38 cellular contexts compared by ENCODE assay signal in genomic region chr11:69813839-69814238, GRCh38. TPM values are rescaled to one million over a fixed set of nuclear protein-coding genes. Genes with fewer than 3 reads are reported as not detected.
"Had no signal": no experiment of that assay in that cellular context is flagged by ENCODE, and none has a peak within 500 bp of the region (broad histone marks: within the 10 kb centered on the region; RNA-seq: fewer than 3 reads in every experiment).

No MANE protein-coding gene starts in this region.

- H3K36me3 Mint-ChIP-seq: activated naive CD8-positive, alpha-beta T cell treated with anti-CD3 and anti-CD28 coated beads, Interleukin-2, amount 10 ng/mL, durations not matched to agents 7 days and 5 days; T-cell; WTC11 had no signal

- H3K27ac Mint-ChIP-seq: activated CD4-positive, alpha-beta memory T cell treated with anti-CD3 and anti-CD28 coated beads, Interleukin-2, amount 10 ng/mL, durations not matched to agents 7 days and 5 days; activated CD4-positive, alpha-beta T cell treated with anti-CD3 and anti-CD28 coated beads, Interleukin-2, amount 10 ng/mL, durations not matched to agents 7 days and 5 days; activated naive CD8-positive, alpha-beta T cell treated with anti-CD3 and anti-CD28 coated beads, Interleukin-2, amount 10 ng/mL, durations not matched to agents 7 days and 5 days; activated T-cell treated with anti-CD3 and anti-CD28 coated beads, Interleukin-2, amount 50 U/mL, for 24 hours; activated T-cell treated with anti-CD3 and anti-CD28 coated beads, Interleukin-2, amount 50 U/mL, for 72 hours; dendritic cell treated with granulocyte-macrophage colony-stimulating factor and Interleukin-4, amounts not matched to agents 40 ng/mL and 50 ng/mL, for 4 days; effector memory CD8-positive, alpha-beta T cell; T-cell; T-helper 1 cell treated with Interleukin-12 subunit alpha and Interleukin-12 subunit beta and Interleukin-4 antibody, amounts not matched to agents 30 μg/mL and 1 μg/mL, for 36 hours; WTC11 had no signal

- H3K27ac ChIP-seq: brain microvascular endothelial cell, coronary artery, dorsolateral prefrontal cortex, esophagus muscularis mucosa, gastroesophageal sphincter, VCaP had no signal

- H3K36me3 ChIP-seq: brain microvascular endothelial cell, esophagus muscularis mucosa, gastroesophageal sphincter had no signal

- H3K4me3 ChIP-seq: coronary artery, dorsolateral prefrontal cortex, esophagus muscularis mucosa, gastroesophageal sphincter had no signal

- H3K9me3 ChIP-seq: esophagus muscularis mucosa, gastroesophageal sphincter had no signal

- FAIRE-seq: astrocyte, bronchial epithelial cell, TTC549 had no signal

- H3K4me1 Mint-ChIP-seq: activated CD4-positive, alpha-beta memory T cell treated with anti-CD3 and anti-CD28 coated beads, Interleukin-2, amount 10 ng/mL, durations not matched to agents 7 days and 5 days; activated CD4-positive, alpha-beta T cell treated with anti-CD3 and anti-CD28 coated beads, Interleukin-2, amount 10 ng/mL, durations not matched to agents 7 days and 5 days; activated naive CD8-positive, alpha-beta T cell treated with anti-CD3 and anti-CD28 coated beads, Interleukin-2, amount 10 ng/mL, durations not matched to agents 7 days and 5 days; central memory CD8-positive, alpha-beta T cell had no signal

- H3K9me3 Mint-ChIP-seq: activated CD4-positive, alpha-beta memory T cell treated with anti-CD3 and anti-CD28 coated beads, Interleukin-2, amount 10 ng/mL, durations not matched to agents 7 days and 5 days; activated CD4-positive, alpha-beta T cell treated with anti-CD3 and anti-CD28 coated beads, Interleukin-2, amount 10 ng/mL, durations not matched to agents 7 days and 5 days; activated naive CD8-positive, alpha-beta T cell treated with anti-CD3 and anti-CD28 coated beads, Interleukin-2, amount 10 ng/mL, durations not matched to agents 7 days and 5 days; activated T-cell treated with anti-CD3 and anti-CD28 coated beads, Interleukin-2, amount 50 U/mL, for 24 hours; activated T-cell treated with anti-CD3 and anti-CD28 coated beads, Interleukin-2, amount 50 U/mL, for 72 hours; central memory CD8-positive, alpha-beta T cell; dendritic cell treated with granulocyte-macrophage colony-stimulating factor and Interleukin-4, amounts not matched to agents 40 ng/mL and 50 ng/mL, for 4 days; effector memory CD8-positive, alpha-beta T cell; T-helper 1 cell treated with Interleukin-12 subunit alpha and Interleukin-12 subunit beta and Interleukin-4 antibody, amounts not matched to agents 30 μg/mL and 1 μg/mL, for 36 hours; WTC11 had no signal

- H3K4me3 Mint-ChIP-seq: activated CD4-positive, alpha-beta memory T cell treated with anti-CD3 and anti-CD28 coated beads, Interleukin-2, amount 10 ng/mL, durations not matched to agents 7 days and 5 days; activated CD4-positive, alpha-beta T cell treated with anti-CD3 and anti-CD28 coated beads, Interleukin-2, amount 10 ng/mL, durations not matched to agents 7 days and 5 days; activated naive CD8-positive, alpha-beta T cell treated with anti-CD3 and anti-CD28 coated beads, Interleukin-2, amount 10 ng/mL, durations not matched to agents 7 days and 5 days; activated T-cell treated with anti-CD3 and anti-CD28 coated beads, Interleukin-2, amount 50 U/mL, for 24 hours; activated T-cell treated with anti-CD3 and anti-CD28 coated beads, Interleukin-2, amount 50 U/mL, for 72 hours; central memory CD8-positive, alpha-beta T cell; dendritic cell treated with granulocyte-macrophage colony-stimulating factor and Interleukin-4, amounts not matched to agents 40 ng/mL and 50 ng/mL, for 4 days; effector memory CD8-positive, alpha-beta T cell; T-cell; T-helper 1 cell treated with Interleukin-12 subunit alpha and Interleukin-12 subunit beta and Interleukin-4 antibody, amounts not matched to agents 30 μg/mL and 1 μg/mL, for 36 hours; WTC11 had no signal

- DNase-seq: activated CD4-positive, alpha-beta memory T cell treated with anti-CD3 and anti-CD28 coated beads, Interleukin-2, amount 10 ng/mL, durations not matched to agents 7 days and 5 days; activated CD4-positive, alpha-beta T cell treated with anti-CD3 and anti-CD28 coated beads for 1 hour; activated CD4-positive, alpha-beta T cell treated with anti-CD3 and anti-CD28 coated beads for 4 hours; activated CD4-positive, alpha-beta T cell treated with anti-CD3 and anti-CD28 coated beads, Interleukin-2, amount 10 ng/mL, durations not matched to agents 7 days and 5 days; activated CD4-positive, alpha-beta T cell treated with anti-CD3 and anti-CD28 coated beads, Interleukin-2, amount 50 U/mL, for 4 hours; activated CD8-positive, alpha-beta memory T cell treated with anti-CD3 and anti-CD28 coated beads, Interleukin-2, amount 50 U/mL, for 48 hours; activated gamma-delta T cell; activated naive CD4-positive, alpha-beta T cell treated with anti-CD3 and anti-CD28 coated beads, Interleukin-2, amount 50 U/mL, for 16 hours; activated naive CD8-positive, alpha-beta T cell treated with anti-CD3 and anti-CD28 coated beads, Interleukin-2, amount 10 ng/mL, durations not matched to agents 7 days and 5 days; activated T-cell treated with anti-CD3 and anti-CD28 coated beads for 4 hours; activated T-cell treated with anti-CD3 and anti-CD28 coated beads, Interleukin-2, amount 50 U/mL, for 24 hours; activated T-cell treated with anti-CD3 and anti-CD28 coated beads, Interleukin-2, amount 50 U/mL, for 72 hours; amniotic stem cell; brain microvascular endothelial cell; dorsolateral prefrontal cortex; effector CD4-positive, alpha-beta T cell; effector memory CD8-positive, alpha-beta T cell; erythroblast; foreskin melanocyte; SW 1271; T-cell; T-helper 9 cell had no signal

RNA-seq across cellular contexts. Expression of gene FGF3, which starts 5.4 kb away (rescaled TPM):
- total RNA-seq: activated CD4-positive, alpha-beta memory T cell treated with anti-CD3 and anti-CD28 coated beads, Interleukin-2, amount 10 ng/mL, durations not matched to agents 7 days and 5 days; activated CD4-positive, alpha-beta T cell treated with anti-CD3 and anti-CD28 coated beads, Interleukin-2, amount 10 ng/mL, durations not matched to agents 7 days and 5 days; activated naive CD8-positive, alpha-beta T cell treated with anti-CD3 and anti-CD28 coated beads, Interleukin-2, amount 10 ng/mL, durations not matched to agents 7 days and 5 days; activated T-cell treated with anti-CD3 and anti-CD28 coated beads, Interleukin-2, amount 50 U/mL, for 72 hours; astrocyte; bronchial epithelial cell; cardiac septum; dorsolateral prefrontal cortex; esophagus muscularis mucosa; gastroesophageal sphincter; glomerular endothelial cell; T-cell; T-helper 2 cell treated with Interferon-gamma antibody and Interleukin-4, amounts not matched to agents 100 ng/mL and 5 ng/mL, for 36 hours; WTC11 had no signal
- polyA plus RNA-seq: adipose tissue had no signal

RNA-seq across cellular contexts. Expression of gene FGF4, which starts 38.7 kb away (rescaled TPM):
- total RNA-seq: activated CD4-positive, alpha-beta memory T cell treated with anti-CD3 and anti-CD28 coated beads, Interleukin-2, amount 10 ng/mL, durations not matched to agents 7 days and 5 days; activated CD4-positive, alpha-beta T cell treated with anti-CD3 and anti-CD28 coated beads, Interleukin-2, amount 10 ng/mL, durations not matched to agents 7 days and 5 days; activated naive CD8-positive, alpha-beta T cell treated with anti-CD3 and anti-CD28 coated beads, Interleukin-2, amount 10 ng/mL, durations not matched to agents 7 days and 5 days; activated T-cell treated with anti-CD3 and anti-CD28 coated beads, Interleukin-2, amount 50 U/mL, for 72 hours; astrocyte; bronchial epithelial cell; cardiac septum; cerebellum; dorsolateral prefrontal cortex; esophagus muscularis mucosa; gastroesophageal sphincter; glomerular endothelial cell; T-cell; T-helper 2 cell treated with Interferon-gamma antibody and Interleukin-4, amounts not matched to agents 100 ng/mL and 5 ng/mL, for 36 hours had no signal
- polyA plus RNA-seq: adipose tissue had no signal
